ENCODE assay signal across 13 cellular contexts in genomic region chr15:50873935-50874353, GRCh38. TPM values are rescaled to one million over a fixed set of nuclear protein-coding genes. Genes with fewer than 3 reads are reported as not detected.
A peak's percentile ranks its signal among the peaks of the same experiment; 100 is the strongest.
DNase-seq lines count a peak whose midpoint lies in the region; ATAC-seq and TF ChIP-seq lines count a peak whose summit lies in the region.
"Had no signal": no experiment of that assay in that cellular context is flagged by ENCODE, and none has a peak within 500 bp of the region (broad histone marks: within the 10 kb centered on the region; RNA-seq: fewer than 3 reads in every experiment).

No MANE protein-coding gene starts in this region.

- H3K4me1 ChIP-seq in GM23338 (ENCODE audit: insufficient read depth), result no peaks in the 10 kb centered on the region

- H3K4me3 Mint-ChIP-seq in GM23338, result no peak overlapping the region
- H3K4me3 Mint-ChIP-seq: activated naive CD4-positive, alpha-beta T cell treated with anti-CD3 and anti-CD28 coated beads, Interleukin-2, amount 10 ng/mL, durations not matched to agents 7 days and 5 days; neural crest cell had no signal

- H4K20me1 ChIP-seq in GM23338 (replicated peaks; ENCODE audit: insufficient read depth), result no peaks in the 10 kb centered on the region

- no peaks in the 10 kb centered on the region for H3F3A ChIP-seq in GM23338 (replicated peaks; ENCODE audit: low read depth)

- peaks cover 8% of the 10 kb centered on the region for H3K4me1 Mint-ChIP-seq in GM23338

- no peaks in the 10 kb centered on the region for H3K9me3 Mint-ChIP-seq in GM23338
- H3K9me3 Mint-ChIP-seq: activated naive CD4-positive, alpha-beta T cell treated with anti-CD3 and anti-CD28 coated beads, Interleukin-2, amount 10 ng/mL, durations not matched to agents 7 days and 5 days; neural crest cell had no signal

- H3K4me2 ChIP-seq in GM23338, result no peak overlapping the region

- no peak overlapping the region for H2AFZ ChIP-seq in GM23338

- no peaks in the 10 kb centered on the region for H3K36me3 ChIP-seq in GM23338 (ENCODE audit: insufficient read depth)
- H3K36me3 ChIP-seq: tibial nerve had no signal

- no peaks in the 10 kb centered on the region for H3K9me2 ChIP-seq in GM23338 (ENCODE audit: insufficient read depth)

- no peak for TF ChIP-seq CTCF in GM23338 (conservative IDR thresholded peaks at IDR 0.05; ENCODE audit: low read depth in 2 of 2)

- H3K27me3 Mint-ChIP-seq in GM23338 (ENCODE audit: insufficient read depth, low read depth, poor library complexity), result no peaks in the 10 kb centered on the region

- no peaks in the 10 kb centered on the region for H3K36me3 Mint-ChIP-seq in GM23338 (ENCODE audit: low read depth)
- H3K36me3 Mint-ChIP-seq: activated naive CD4-positive, alpha-beta T cell treated with anti-CD3 and anti-CD28 coated beads, Interleukin-2, amount 10 ng/mL, durations not matched to agents 7 days and 5 days had no signal

- DNase-seq in GF-D8 (lab: John Stamatoyannopoulos, UW) (peak; percentile 37), GM23338 (ENCODE audit: low spot score) (no peak), OCI-M1 (lab: John Stamatoyannopoulos, UW) (peak; percentile 76), left lobe of liver (ENCODE audit: low spot score) (peak; percentile 53), RPMI8226 (no peak), NCI-H2029 (lab: John Stamatoyannopoulos, UW) (no peak)
- DNase-seq: activated naive CD4-positive, alpha-beta T cell treated with anti-CD3 and anti-CD28 coated beads, Interleukin-2, amount 10 ng/mL, durations not matched to agents 7 days and 5 days; NCI-H748 treated with DMSO at 0.1 percent for 48 hours; stimulated activated CD4-positive, alpha-beta T cell treated with anti-CD3 and anti-CD28 coated beads, Interleukin-2, amount 100 ng/mL, for 24 hours had no signal

- no peaks in the 10 kb centered on the region for H3K27me3 ChIP-seq in GM23338 (ENCODE audit: insufficient read depth)
- H3K27me3 ChIP-seq: tibial nerve had no signal

- no peak overlapping the region for H3K27ac Mint-ChIP-seq in GM23338
- H3K27ac Mint-ChIP-seq: activated naive CD4-positive, alpha-beta T cell treated with anti-CD3 and anti-CD28 coated beads, Interleukin-2, amount 10 ng/mL, durations not matched to agents 7 days and 5 days had no signal

- no peaks in the 10 kb centered on the region for H3K79me2 ChIP-seq in GM23338 (replicated peaks; ENCODE audit: insufficient read depth)

- no peak overlapping the region for H3K27ac ChIP-seq in GM23338 (ENCODE audit: low read depth)

- H3K4me3 ChIP-seq in GM23338, result no peak overlapping the region

- ATAC-seq in GM23338 (peak; percentile 24; the same call in 1 of the 3 replicates), left lobe of liver (peak; percentile 87), GM18520 (IDR thresholded peaks at IDR 0.05; ENCODE audit: unreplicated experiment) (no peak), GM19395 (IDR thresholded peaks at IDR 0.05; ENCODE audit: unreplicated experiment) (no peak)

TF ChIP-seq in GM23338, 12 proteins besides CTCF, POLR2A, EP300 and RAD21 (continues in another document):
- TF ChIP-seq REST (IDR thresholded peaks at IDR 0.05; ENCODE audit: unreplicated experiment), result no peak
- no peak for TF ChIP-seq ZNF331 (CRISPR knock-in tag; IDR thresholded peaks at IDR 0.05; ENCODE audit: low read depth)
- TF ChIP-seq STAT1 (IDR thresholded peaks at IDR 0.05; ENCODE audit: unreplicated experiment), result no peak
- TF ChIP-seq CREB1 (CRISPR knock-in tag; IDR thresholded peaks at IDR 0.05; ENCODE audit: low read depth), result no peak
- TF ChIP-seq ZNF114 (CRISPR knock-in tag; IDR thresholded peaks at IDR 0.05), result no peak
- TF ChIP-seq, protein P1, sequence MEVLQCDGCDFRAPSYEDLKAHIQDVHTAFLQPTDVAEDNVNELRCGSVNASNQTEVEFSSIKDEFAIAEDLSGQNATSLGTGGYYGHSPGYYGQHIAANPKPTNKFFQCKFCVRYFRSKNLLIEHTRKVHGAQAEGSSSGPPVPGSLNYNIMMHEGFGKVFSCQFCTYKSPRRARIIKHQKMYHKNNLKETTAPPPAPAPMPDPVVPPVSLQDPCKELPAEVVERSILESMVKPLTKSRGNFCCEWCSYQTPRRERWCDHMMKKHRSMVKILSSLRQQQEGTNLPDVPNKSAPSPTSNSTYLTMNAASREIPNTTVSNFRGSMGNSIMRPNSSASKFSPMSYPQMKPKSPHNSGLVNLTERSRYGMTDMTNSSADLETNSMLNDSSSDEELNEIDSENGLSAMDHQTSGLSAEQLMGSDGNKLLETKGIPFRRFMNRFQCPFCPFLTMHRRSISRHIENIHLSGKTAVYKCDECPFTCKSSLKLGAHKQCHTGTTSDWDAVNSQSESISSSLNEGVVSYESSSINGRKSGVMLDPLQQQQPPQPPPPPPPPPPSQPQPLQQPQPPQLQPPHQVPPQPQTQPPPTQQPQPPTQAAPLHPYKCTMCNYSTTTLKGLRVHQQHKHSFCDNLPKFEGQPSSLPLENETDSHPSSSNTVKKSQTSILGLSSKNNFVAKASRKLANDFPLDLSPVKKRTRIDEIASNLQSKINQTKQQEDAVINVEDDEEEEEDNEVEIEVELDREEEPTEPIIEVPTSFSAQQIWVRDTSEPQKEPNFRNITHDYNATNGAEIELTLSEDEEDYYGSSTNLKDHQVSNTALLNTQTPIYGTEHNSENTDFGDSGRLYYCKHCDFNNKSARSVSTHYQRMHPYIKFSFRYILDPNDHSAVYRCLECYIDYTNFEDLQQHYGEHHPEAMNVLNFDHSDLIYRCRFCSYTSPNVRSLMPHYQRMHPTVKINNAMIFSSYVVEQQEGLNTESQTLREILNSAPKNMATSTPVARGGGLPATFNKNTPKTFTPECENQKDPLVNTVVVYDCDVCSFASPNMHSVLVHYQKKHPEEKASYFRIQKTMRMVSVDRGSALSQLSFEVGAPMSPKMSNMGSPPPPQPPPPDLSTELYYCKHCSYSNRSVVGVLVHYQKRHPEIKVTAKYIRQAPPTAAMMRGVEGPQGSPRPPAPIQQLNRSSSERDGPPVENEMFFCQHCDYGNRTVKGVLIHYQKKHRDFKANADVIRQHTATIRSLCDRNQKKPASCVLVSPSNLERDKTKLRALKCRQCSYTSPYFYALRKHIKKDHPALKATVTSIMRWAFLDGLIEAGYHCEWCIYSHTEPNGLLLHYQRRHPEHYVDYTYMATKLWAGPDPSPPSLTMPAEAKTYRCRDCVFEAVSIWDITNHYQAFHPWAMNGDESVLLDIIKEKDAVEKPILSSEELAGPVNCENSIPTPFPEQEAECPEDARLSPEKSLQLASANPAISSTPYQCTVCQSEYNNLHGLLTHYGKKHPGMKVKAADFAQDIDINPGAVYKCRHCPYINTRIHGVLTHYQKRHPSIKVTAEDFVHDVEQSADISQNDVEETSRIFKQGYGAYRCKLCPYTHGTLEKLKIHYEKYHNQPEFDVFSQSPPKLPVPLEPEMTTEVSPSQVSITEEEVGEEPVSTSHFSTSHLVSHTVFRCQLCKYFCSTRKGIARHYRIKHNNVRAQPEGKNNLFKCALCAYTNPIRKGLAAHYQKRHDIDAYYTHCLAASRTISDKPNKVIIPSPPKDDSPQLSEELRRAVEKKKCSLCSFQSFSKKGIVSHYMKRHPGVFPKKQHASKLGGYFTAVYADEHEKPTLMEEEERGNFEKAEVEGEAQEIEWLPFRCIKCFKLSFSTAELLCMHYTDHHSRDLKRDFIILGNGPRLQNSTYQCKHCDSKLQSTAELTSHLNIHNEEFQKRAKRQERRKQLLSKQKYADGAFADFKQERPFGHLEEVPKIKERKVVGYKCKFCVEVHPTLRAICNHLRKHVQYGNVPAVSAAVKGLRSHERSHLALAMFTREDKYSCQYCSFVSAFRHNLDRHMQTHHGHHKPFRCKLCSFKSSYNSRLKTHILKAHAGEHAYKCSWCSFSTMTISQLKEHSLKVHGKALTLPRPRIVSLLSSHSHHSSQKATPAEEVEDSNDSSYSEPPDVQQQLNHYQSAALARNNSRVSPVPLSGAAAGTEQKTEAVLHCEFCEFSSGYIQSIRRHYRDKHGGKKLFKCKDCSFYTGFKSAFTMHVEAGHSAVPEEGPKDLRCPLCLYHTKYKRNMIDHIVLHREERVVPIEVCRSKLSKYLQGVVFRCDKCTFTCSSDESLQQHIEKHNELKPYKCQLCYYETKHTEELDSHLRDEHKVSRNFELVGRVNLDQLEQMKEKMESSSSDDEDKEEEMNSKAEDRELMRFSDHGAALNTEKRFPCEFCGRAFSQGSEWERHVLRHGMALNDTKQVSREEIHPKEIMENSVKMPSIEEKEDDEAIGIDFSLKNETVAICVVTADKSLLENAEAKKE (CRISPR knock-in tag; IDR thresholded peaks at IDR 0.05), result no peak
- no peak for TF ChIP-seq EZH2phosphoT487 (IDR thresholded peaks at IDR 0.05; ENCODE audit: unreplicated experiment)
- TF ChIP-seq POLR2AphosphoS5 (IDR thresholded peaks at IDR 0.05; ENCODE audit: low read depth), result no peak
- TF ChIP-seq EZH2 (IDR thresholded peaks at IDR 0.05; ENCODE audit: low read depth, unreplicated experiment), result no peak

RNA-seq across cellular contexts. Expression of gene AP4E1, which starts 34.5 kb away (rescaled TPM):
- total RNA-seq in GM23338 (2014; rRNA removed; shearing (Covaris generic)), result 12.4 and 15.4 TPM in 2 replicates
- 4.3 and 4.4 TPM in 2 replicates for polyA plus RNA-seq in GM23338 (2016; fragmentation: Nextera tagmentation; extraction: Ambion mirVana)
- total RNA-seq in left lobe of liver, result 4.4 TPM

Comparison
In these comparisons a context has a peak if more than half of its experiments do, and no peak if none do; other contexts are left out.
1. DNase-seq: peak in GF-D8 (single experiment), OCI-M1 (single experiment) and left lobe of liver (single experiment); none in GM23338 (single experiment), RPMI8226 (single experiment) and NCI-H2029 (single experiment).
2. ATAC-seq: peak in GM23338 (single experiment) and left lobe of liver (single experiment); none in GM18520 (single experiment) and GM19395 (single experiment).